Comparison of ENCODE assay signal across 8 cellular contexts in genomic region chr4:82372502-82372873, GRCh38. TPM values are rescaled to one million over a fixed set of nuclear protein-coding genes. Genes with fewer than 3 reads are reported as not detected.
DNase-seq lines count a peak whose midpoint lies in the region; ATAC-seq and TF ChIP-seq lines count a peak whose summit lies in the region.

No MANE protein-coding gene starts in this region.

- peak overlapping the region; percentile 76 for H3K56ac ChIP-seq in IMR-90 (ENCODE audit: extremely low read depth, insufficient read depth, low read length)

- peak overlapping the region; percentile 96 for H3K9ac ChIP-seq in IMR-90 (ENCODE audit: low read depth, low read length)
- peak overlapping the region; percentile 93 for H3K9ac ChIP-seq in mammary epithelial cell (ENCODE audit: insufficient read depth, low read length)

- peak overlapping the region; percentile 92 for H3K23ac ChIP-seq in IMR-90 (ENCODE audit: low read depth, low read length)

- H3K18ac ChIP-seq in IMR-90 (ENCODE audit: low read depth, low read length), result no peak overlapping the region

- peaks cover 0 to 63% (median 5%) of the 10 kb centered on the region in 3 donors for H3K36me3 Mint-ChIP-seq in CD8-positive, alpha-beta memory T cell

- peaks cover 56 to 71% (median 69%) of the 10 kb centered on the region in 3 donors for H3K4me1 Mint-ChIP-seq in CD8-positive, alpha-beta memory T cell

- dilution Hi-C loops in IMR-90 (cut with HindIII; ENCODE audit: low sequenced_read_pairs, unreplicated experiment) (no loop called here), mammary epithelial cell (cut with HindIII; ENCODE audit: low sequenced_read_pairs) (no loop called here)

- peak overlapping the region; percentile 79 for H3K14ac ChIP-seq in IMR-90 (replicated peaks; ENCODE audit: low read depth, low read length)

- H3K27ac Mint-ChIP-seq in CD8-positive, alpha-beta memory T cell, result peak overlapping the region; percentile 96 to 100 (median 99)

- H2BK20ac ChIP-seq in IMR-90 (ENCODE audit: low read depth, low read length), result no peak overlapping the region

- TF ChIP-seq CTCF in IMR-90 (conservative IDR thresholded peaks at IDR 0.05; ENCODE audit: low read depth, low read length) (no peak), mammary epithelial cell (conservative IDR thresholded peaks at IDR 0.05 in 1 of 2, IDR thresholded peaks at IDR 0.05 in 1 of 2; ENCODE audit: extremely low read depth in 1 of 2, insufficient read depth in 1 of 2, low read depth in 1 of 2, low read length in 2 of 2) (no peak)

- peak overlapping the region; percentile 92 for H3K27ac ChIP-seq in CD8-positive, alpha-beta memory T cell (ENCODE audit: low read depth, low read length)
- peak overlapping the region; percentile 92 for H3K27ac ChIP-seq in IMR-90 (ENCODE audit: insufficient read depth, low read length)
- H3K27ac ChIP-seq in mammary epithelial cell (ENCODE audit: insufficient read depth, low read depth, low read length), result peak overlapping the region; percentile 91

- no peaks in the 10 kb centered on the region for H3K9me3 ChIP-seq in CD8-positive, alpha-beta memory T cell (ENCODE audit: low read length)
- H3K9me3 ChIP-seq in IMR-90 (ENCODE audit: control insufficient read depth, insufficient read depth, low read length) (no peaks in the 10 kb centered on the region), mammary epithelial cell (replicated peaks; ENCODE audit: insufficient read depth, low read length) (no peaks in the 10 kb centered on the region)

- peak overlapping the region; percentile 28; the same call in 1 of the 2 replicates for H3K4ac ChIP-seq in IMR-90 (ENCODE audit: low read depth, low read length)

- peaks cover 90% of the 10 kb centered on the region for H3K79me2 ChIP-seq in mammary epithelial cell (ENCODE audit: insufficient read depth, low read length)

- H2AFZ ChIP-seq in IMR-90 (replicated peaks; ENCODE audit: low read length, poor library complexity) (no peak overlapping the region), mammary epithelial cell (ENCODE audit: low read depth, low read length) (no peak overlapping the region)

- peaks cover 61% of the 10 kb centered on the region for H3K4me1 ChIP-seq in CD8-positive, alpha-beta memory T cell (ENCODE audit: insufficient read depth, low read length)
- H3K4me1 ChIP-seq in IMR-90 (ENCODE audit: control insufficient read depth, insufficient read depth, low read length), result no peaks in the 10 kb centered on the region
- peaks cover 29% of the 10 kb centered on the region for H3K4me1 ChIP-seq in mammary epithelial cell (ENCODE audit: insufficient read depth, low read length)

- H3K27me3 Mint-ChIP-seq in CD8-positive, alpha-beta memory T cell, result peaks cover 0 to 11% of the 10 kb centered on the region in 2 donors

- H2BK120ac ChIP-seq in IMR-90 (ENCODE audit: low read depth, low read length), result no peak overlapping the region

- H3K79me1 ChIP-seq in IMR-90 (ENCODE audit: low read depth in 1 of 2, low read length in 2 of 2), result peaks cover 8 to 27% of the 10 kb centered on the region in 2 experiments

- POLR2A ChIA-PET in CD8-positive, alpha-beta memory T cell (lab: Charles Lee), result interaction anchor here (0.8 to 2.3 kb wide), 3 partner anchors 57 to 1084 kb away, joined by 3 to 31 read pairs (median 4); partner anchors contain the start of gene HNRNPDL
- POLR2A ChIA-PET in IMR-90 (lab: Charles Lee; ENCODE audit: unreplicated experiment), result no interaction called here

- no peak overlapping the region for H2BK5ac ChIP-seq in IMR-90 (ENCODE audit: low read depth, low read length, poor library complexity, severe bottlenecking)

- TF ChIP-seq RAD21 in IMR-90 (IDR thresholded peaks at IDR 0.05; ENCODE audit: low read length), result no peak

- peaks cover 11% of the 10 kb centered on the region for H3K36me3 ChIP-seq in CD8-positive, alpha-beta memory T cell (ENCODE audit: insufficient read depth, low read length)
- H3K36me3 ChIP-seq in IMR-90 (ENCODE audit: control insufficient read depth, insufficient read depth, low read length) (peaks cover 3% of the 10 kb centered on the region; the same call in 1 of the 2 replicates), mammary epithelial cell (ENCODE audit: insufficient read depth, low read length) (peaks cover 14% of the 10 kb centered on the region)

- H3K9me1 ChIP-seq in IMR-90 (ENCODE audit: insufficient read depth, low read length), result peaks cover 6% of the 10 kb centered on the region; the same call in 1 of the 2 replicates

- CTCF ChIA-PET in CD8-positive, alpha-beta memory T cell (lab: Charles Lee), result interaction anchor here (1.5 to 4.9 kb wide), 4 partner anchors 12 to 104 kb away, joined by 3 to 31 read pairs (median 8); partner anchors contain the start of gene HNRNPDL
- CTCF ChIA-PET in IMR-90 (lab: Yijun Ruan, JAX) (interaction anchor here (3.2 kb wide), 1 partner anchor 12 kb away, joined by 13 read pairs; no protein-coding TSS in a partner anchor), mammary epithelial cell (lab: Charles Lee; ENCODE audit: low non-redundant PET) (interaction anchor here (0.7 kb wide), 1 partner anchor 101 kb away, joined by 5 read pairs; no protein-coding TSS in a partner anchor)

- peaks cover 60% of the 10 kb centered on the region for H4K20me1 ChIP-seq in IMR-90 (ENCODE audit: insufficient read depth, low read length)
- peaks cover 28% of the 10 kb centered on the region for H4K20me1 ChIP-seq in mammary epithelial cell (ENCODE audit: insufficient read depth, low read length)

- peak overlapping the region; percentile 94 to 99 (median 98) for H3K4me3 Mint-ChIP-seq in CD8-positive, alpha-beta memory T cell

- H3K4me3 ChIP-seq in CD8-positive, alpha-beta memory T cell (ENCODE audit: low read length), result peak overlapping the region; percentile 78
- peak overlapping the region; percentile 83 for H3K4me3 ChIP-seq in IMR-90 (ENCODE audit: insufficient read depth, low read depth, low read length)
- H3K4me3 ChIP-seq in mammary epithelial cell (replicated peaks in 1 of 3; ENCODE audit: insufficient read depth in 1 of 3, low read depth in 2 of 3, low read length in 3 of 3), result peak overlapping the region; percentile 84 to 98 (median 98)

- DNase-seq in CD8-positive, alpha-beta memory T cell, result peak; percentile 16 to 56 (median 25)
- DNase-seq in IMR-90 (peak; percentile 22), T-helper 2 cell (peak in 4 of 5 experiments; percentile 12 to 77 (median 26)), mammary epithelial cell (peak; percentile 41), kidney glomerular epithelial cell (lab: John Stamatoyannopoulos, UW) (peak; percentile 20), NCI-H2081 treated with DMSO at 0.1 percent for 48 hours (lab: John Stamatoyannopoulos, UW) (no peak)
- peak; percentile 61 for DNase-seq in stimulated activated CD4-positive, alpha-beta T cell treated with anti-CD3 and anti-CD28 coated beads, Interleukin-1b, Interleukin-23, amount 100 ng/mL, for 48 hours

- H4K5ac ChIP-seq in IMR-90 (ENCODE audit: low read depth, low read length), result no peak overlapping the region

- H2AK5ac ChIP-seq in IMR-90 (ENCODE audit: low read depth, low read length), result no peak overlapping the region

- no peaks in the 10 kb centered on the region for H3K27me3 ChIP-seq in CD8-positive, alpha-beta memory T cell (ENCODE audit: insufficient read depth, low read length, poor library complexity, severe bottlenecking)
- H3K27me3 ChIP-seq in IMR-90 (ENCODE audit: control insufficient read depth, insufficient read depth, low read length), result no peaks in the 10 kb centered on the region
- H3K27me3 ChIP-seq in mammary epithelial cell (ENCODE audit: insufficient read depth, low read length), result no peaks in the 10 kb centered on the region

- in situ Hi-C loops in IMR-90 (cut with MboI; ENCODE audit: low sequenced_read_pairs), result no loop called here
- in situ Hi-C loops in mammary epithelial cell (cut with MboI; ENCODE audit: low sequenced_read_pairs in 2 of 2), result no loop called here

- 0% methylated on average over 2 of the region's 13 CpGs; no CpG with 5 or more reads in 1 of the 2 experiments for WGBS in IMR-90 (ENCODE audit: extremely low coverage in 2 of 2, insufficient read length in 1 of 2), 2 experiments
- WGBS in mammary epithelial cell (ENCODE audit: low coverage, missing lambda C conversion rate), result 3% methylated on average over 13 of the region's 13 CpGs

- no peaks in the 10 kb centered on the region for H3K9me3 Mint-ChIP-seq in CD8-positive, alpha-beta memory T cell

- ATAC-seq in IMR-90 (ENCODE audit: low read depth) (no peak), GM19463 (IDR thresholded peaks at IDR 0.05; ENCODE audit: unreplicated experiment) (no peak)

- H4K8ac ChIP-seq in IMR-90 (ENCODE audit: low read depth in 2 of 2, low read length in 2 of 2), result no peak overlapping the region

- H3K4me2 ChIP-seq in IMR-90 (ENCODE audit: low read depth, low read length), result peak overlapping the region; percentile 94
- peak overlapping the region; percentile 93 for H3K4me2 ChIP-seq in mammary epithelial cell (ENCODE audit: insufficient read depth, low read depth, low read length)

- no TSS peak for BruUV-seq in IMR-90 (replicated peaks; lab: Mats Ljungman, UMichigan)
- BruUV-seq in mammary epithelial cell (replicated peaks; lab: Mats Ljungman, UMichigan), result no TSS peak

- no peak overlapping the region for H4K91ac ChIP-seq in IMR-90 (ENCODE audit: insufficient read depth, low read depth, low read length)

- H2BK15ac ChIP-seq in IMR-90 (ENCODE audit: low read depth, low read length), result no peak overlapping the region

- intact Hi-C loops in IMR-90 (cut with micrococcal nuclease), result no loop called here
- intact Hi-C loops in mammary epithelial cell (cut with micrococcal nuclease), result loop anchor here (5.0 to 10.0 kb wide), 2 partner anchors 522 to 640 kb away; partner anchors contain the start of genes LIN54 and SEC31A

- TF ChIP-seq POLR2A in IMR-90 (IDR thresholded peaks at IDR 0.05; ENCODE audit: low read depth, low read length), result no peak

- peak overlapping the region; percentile 98 for H2AK9ac ChIP-seq in IMR-90 (replicated peaks; ENCODE audit: low read depth, low read length, poor library complexity)

RNA-seq across cellular contexts. Expression of gene HNRNPD, which starts 1.3 kb away (rescaled TPM):
- 100 to 1,000 TPM; 452 to 475 TPM for total RNA-seq in CD8-positive, alpha-beta memory T cell
- polyA plus RNA-seq in CD8-positive, alpha-beta memory T cell, result 271 TPM
- total RNA-seq in IMR-90 (2012; rRNA removed) (9.7 and 26.1 TPM in 2 replicates), mammary epithelial cell (100 to 1,000 TPM in 1 of 2 donors, 10 to 100 TPM in 1; 13.5 to 251 TPM)
- polyA plus RNA-seq in IMR-90 (2012; rRNA removed) (118 and 142 TPM in 2 replicates), mammary epithelial cell (42.5 TPM)
- 261 and 286 TPM in 2 replicates for polyA plus RNA-seq in IMR-90 (2012; cell fraction: cytosol; rRNA removed)
- 487 and 553 TPM in 2 replicates for polyA plus RNA-seq in IMR-90 (2012; cell fraction: nucleus; rRNA removed; ENCODE audit: low replicate concordance)
- 32.3 TPM for polyA minus RNA-seq in mammary epithelial cell

RNA-seq across cellular contexts. Expression of gene HNRNPDL, which starts 57.8 kb away (rescaled TPM):
- total RNA-seq in CD8-positive, alpha-beta memory T cell, result 100 to 1,000 TPM; 423 to 438 TPM
- polyA plus RNA-seq in CD8-positive, alpha-beta memory T cell, result 257 TPM
- 52.9 and 203 TPM in 2 replicates for total RNA-seq in IMR-90 (2012; rRNA removed)
- polyA plus RNA-seq in IMR-90 (2012; rRNA removed), result 249 and 276 TPM in 2 replicates
- polyA plus RNA-seq in IMR-90 (2012; cell fraction: cytosol; rRNA removed), result 25.2 and 31.1 TPM in 2 replicates
- 95.7 and 500 TPM in 2 replicates for polyA plus RNA-seq in IMR-90 (2012; cell fraction: nucleus; rRNA removed; ENCODE audit: low replicate concordance)
- 100 to 1,000 TPM in 1 of 2 donors, 10 to 100 TPM in 1; 81.2 to 256 TPM for total RNA-seq in mammary epithelial cell
- 141 TPM for polyA plus RNA-seq in mammary epithelial cell
- polyA minus RNA-seq in mammary epithelial cell, result 33.5 TPM

RNA-seq across cellular contexts. Expression of gene ENOPH1, which starts 57.9 kb away (rescaled TPM):
- 10 to 100 TPM; 58.3 to 60.7 TPM for total RNA-seq in CD8-positive, alpha-beta memory T cell
- 42.4 TPM for polyA plus RNA-seq in CD8-positive, alpha-beta memory T cell
- total RNA-seq in IMR-90 (2012; rRNA removed) (36.0 and 51.7 TPM in 2 replicates), mammary epithelial cell (10 to 100 TPM; 37.7 to 40.5 TPM)
- polyA plus RNA-seq in IMR-90 (2012; rRNA removed) (12.3 and 18.0 TPM in 2 replicates), mammary epithelial cell (16.5 TPM)
- 3.7 and 4.8 TPM in 2 replicates for polyA plus RNA-seq in IMR-90 (2012; cell fraction: cytosol; rRNA removed)
- 1.5 and 5.9 TPM in 2 replicates for polyA plus RNA-seq in IMR-90 (2012; cell fraction: nucleus; rRNA removed; ENCODE audit: low replicate concordance)
- 8.5 TPM for polyA minus RNA-seq in mammary epithelial cell
